ENCODE assay signal across 14 cellular contexts in genomic region chr21:45235488-45235887, GRCh38. TPM values are rescaled to one million over a fixed set of nuclear protein-coding genes. Genes with fewer than 3 reads are reported as not detected.
DNase-seq lines count a peak whose midpoint lies in the region; TF ChIP-seq lines count a peak whose summit lies in the region.
"Had no signal": no experiment of that assay in that cellular context is flagged by ENCODE, and none has a peak within 500 bp of the region (broad histone marks: within the 10 kb centered on the region; RNA-seq: fewer than 3 reads in every experiment).

No MANE protein-coding gene starts in this region.

- H3K4me3 ChIP-seq in H7 (ENCODE audit: insufficient read depth, low read depth, low read length), result no peak overlapping the region
- H3K4me3 ChIP-seq: GM23248 had no signal

- no peaks in the 10 kb centered on the region for H3K36me3 ChIP-seq in H7 (replicated peaks; ENCODE audit: control insufficient read depth, insufficient read depth, low read length)

- TF ChIP-seq CTCF in VCaP (conservative IDR thresholded peaks at IDR 0.05), result no peak
- no peak for TF ChIP-seq CTCF in GM10266 (IDR thresholded peaks at IDR 0.05; ENCODE audit: control insufficient read depth, insufficient read depth, low read depth, missing control alignments)

- peak overlapping the region; percentile 63 for H3K27ac ChIP-seq in VCaP
- H3K27ac ChIP-seq: GM23248 had no signal

- no peaks in the 10 kb centered on the region for H3K27me3 ChIP-seq in H7 (ENCODE audit: control insufficient read depth, insufficient read depth, low read length)

- peak; percentile 5 for DNase-seq in H7
- peak; percentile 35 for DNase-seq in OCI-M1 (lab: John Stamatoyannopoulos, UW)
- no peak for DNase-seq in GM10266 (ENCODE audit: extremely low spot score)
- no peak for DNase-seq in activated gamma-delta T cell treated with Interleukin-2 at 50 U/mL for 16 hours
- no peak for DNase-seq in GDM1 (lab: John Stamatoyannopoulos, UW)
- DNase-seq: C1 segment of cervical spinal cord; CD4-positive, alpha-beta memory T cell; COR-L47; DMS153; DND-41; GF-D8; GM23248; H9 had no signal

RNA-seq across cellular contexts. Expression of gene POFUT2, which starts 52.2 kb away (rescaled TPM):
- 25.4 and 26.9 TPM in 2 replicates for total RNA-seq in H7 (2014; rRNA removed; shearing (Covaris generic))

Comparison
In these comparisons a context has a peak if more than half of its experiments do, and no peak if none do; other contexts are left out.
1. DNase-seq: peak in H7 (single experiment) and OCI-M1 (single experiment); none in GM10266 (single experiment), activated gamma-delta T cell treated with Interleukin-2 at 50 U/mL for 16 hours (single experiment) and GDM1 (single experiment).